11 cellular contexts compared by ENCODE assay signal in genomic region chr1:169091480-169091941, GRCh38. TPM values are rescaled to one million over a fixed set of nuclear protein-coding genes. Genes with fewer than 3 reads are reported as not detected.
DNase-seq lines count a peak whose midpoint lies in the region; ATAC-seq and TF ChIP-seq lines count a peak whose summit lies in the region.
"Had no signal": no experiment of that assay in that cellular context is flagged by ENCODE, and none has a peak within 500 bp of the region (broad histone marks: within the 10 kb centered on the region; RNA-seq: fewer than 3 reads in every experiment).

No MANE protein-coding gene starts in this region.

- H3K27ac ChIP-seq in OCI-LY3 (ENCODE audit: low read length) (peak overlapping the region; percentile 68), suprapubic skin (no peak overlapping the region), tibial nerve (no peak overlapping the region)

- TF ChIP-seq EP300 in suprapubic skin (IDR thresholded peaks at IDR 0.05) (no peak), tibial nerve (IDR thresholded peaks at IDR 0.05) (no peak)

- peak overlapping the region; percentile 70 for H2AFZ ChIP-seq in OCI-LY3 (ENCODE audit: low read depth, low read length)

- H3K27me3 ChIP-seq in OCI-LY3 (ENCODE audit: low read depth, low read length) (no peaks in the 10 kb centered on the region), suprapubic skin (no peaks in the 10 kb centered on the region), tibial nerve (no peaks in the 10 kb centered on the region)

- TF ChIP-seq POLR2A in suprapubic skin (IDR thresholded peaks at IDR 0.05) (no peak), tibial nerve (IDR thresholded peaks at IDR 0.05) (no peak), lower leg skin (IDR thresholded peaks at IDR 0.05) (no peak)

- DNase-seq in pons (ENCODE audit: low spot score) (peak; percentile 60), suprapubic skin (ENCODE audit: low spot score in 2 of 2) (no peak), tibial nerve (ENCODE audit: low spot score in 2 of 2) (no peak), ecto neural progenitor cell (ENCODE audit: low spot score) (no peak), lower leg skin (ENCODE audit: low spot score in 2 of 2) (no peak)
- DNase-seq: activated naive CD4-positive, alpha-beta T cell treated with anti-CD3 and anti-CD28 coated beads, Interleukin-2, amount 50 U/mL, for 16 hours; stimulated activated naive CD4-positive, alpha-beta T cell; SW 1271 had no signal

- WGBS in suprapubic skin, result 77% methylated on average over 4 of the region's 4 CpGs
- WGBS in tibial nerve, 2 donors, result 92 to 95% methylated on average over 4 of the region's 4 CpGs
- WGBS in lower leg skin, 2 donors, result 85 to 87% methylated on average over 4 of the region's 4 CpGs

- H3K36me3 ChIP-seq in OCI-LY3 (replicated peaks; ENCODE audit: low read depth, low read length), result no peaks in the 10 kb centered on the region
- no peaks in the 10 kb centered on the region for H3K36me3 ChIP-seq in suprapubic skin
- no peaks in the 10 kb centered on the region for H3K36me3 ChIP-seq in tibial nerve

- peak overlapping the region; percentile 80 for H3K4me2 ChIP-seq in OCI-LY3 (ENCODE audit: low read length)

- intact Hi-C loops in lower leg skin (cut with DNase I; ENCODE audit: low total_unique reads), result no loop called here

- H3K9ac ChIP-seq in OCI-LY3 (ENCODE audit: low read length), result peak overlapping the region; percentile 51

- H3K4me3 ChIP-seq in OCI-LY3 (ENCODE audit: low read length) (peak overlapping the region; percentile 56), suprapubic skin (no peak overlapping the region), tibial nerve (no peak overlapping the region), lower leg skin (ENCODE audit: low read depth, poor library complexity, severe bottlenecking) (no peak overlapping the region)

- H3K79me2 ChIP-seq in OCI-LY3 (ENCODE audit: low read length), result no peaks in the 10 kb centered on the region

- H3K9me3 ChIP-seq in OCI-LY3 (ENCODE audit: insufficient read depth, low read length), result no peaks in the 10 kb centered on the region
- H3K9me3 ChIP-seq in suprapubic skin, result no peaks in the 10 kb centered on the region
- H3K9me3 ChIP-seq in tibial nerve, result no peaks in the 10 kb centered on the region

- peaks cover 24% of the 10 kb centered on the region for H3K4me1 ChIP-seq in OCI-LY3 (ENCODE audit: low read length)
- peaks cover 3% of the 10 kb centered on the region for H3K4me1 ChIP-seq in suprapubic skin
- H3K4me1 ChIP-seq in tibial nerve, result peaks cover 0 to 12% (median 0%) of the 10 kb centered on the region in 4 donors

- H4K20me1 ChIP-seq in OCI-LY3 (ENCODE audit: insufficient read depth, low read length), result no peaks in the 10 kb centered on the region

- no peak for TF ChIP-seq CTCF in OCI-LY3 (IDR thresholded peaks at IDR 0.05; ENCODE audit: low read depth, low read length)
- TF ChIP-seq CTCF in suprapubic skin (IDR thresholded peaks at IDR 0.05), result no peak
- no peak for TF ChIP-seq CTCF in tibial nerve (IDR thresholded peaks at IDR 0.05)
- no peak for TF ChIP-seq CTCF in lower leg skin (IDR thresholded peaks at IDR 0.05)

- ATAC-seq in GM19035 (IDR thresholded peaks at IDR 0.05; ENCODE audit: unreplicated experiment) (peak; percentile 78), HG02763 (IDR thresholded peaks at IDR 0.05; ENCODE audit: unreplicated experiment) (peak; percentile 74)

RNA-seq across cellular contexts. Expression of gene ATP1B1, which starts 15.0 kb away (rescaled TPM):
- total RNA-seq in suprapubic skin (100 to 1,000 TPM in 2 of 4 donors, 10 to 100 TPM in 2; 63.3 to 150 (median 108) TPM), tibial nerve (10 to 100 TPM in 2 of 4 donors, 1 to 10 TPM in 2; 6.0 to 21.9 (median 12.2) TPM), lower leg skin (100 to 1,000 TPM in 2 of 4 donors, 10 to 100 TPM in 2; 35.3 to 213 (median 122) TPM)
